Comparison of ENCODE assay signal across 32 cellular contexts in the genomic region with DNA sequence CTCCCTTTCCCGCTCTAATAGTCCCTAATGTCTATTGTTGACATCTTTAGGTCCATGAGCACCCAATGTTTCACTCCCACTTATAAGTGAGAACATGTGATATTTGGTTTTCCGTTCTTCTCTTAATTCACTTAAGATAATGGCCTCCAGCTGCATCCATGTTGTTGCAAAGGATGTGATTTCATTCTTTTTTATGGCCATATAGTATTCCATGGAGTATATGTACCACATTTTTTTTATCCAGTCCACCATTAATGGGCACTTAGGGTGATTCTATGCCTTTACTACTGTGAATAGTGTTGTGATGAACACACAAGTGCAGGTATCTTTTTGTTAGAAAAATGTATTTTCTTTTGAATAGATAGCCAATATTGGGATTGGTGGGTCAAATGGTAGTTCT.
"Had no signal": no experiment of that assay in that cellular context is flagged by ENCODE, and none has a peak within 500 bp of the region (broad histone marks: within the 10 kb centered on the region; RNA-seq: fewer than 3 reads in every experiment).

No MANE protein-coding gene starts in this region.

- FAIRE-seq: astrocyte, bronchial epithelial cell had no signal

- H3K27me3 ChIP-seq: adrenal gland, ascending aorta, body of pancreas, brain microvascular endothelial cell, breast epithelium, cardiac muscle cell had no signal

- H3K9me3 ChIP-seq: adrenal gland, ascending aorta, breast epithelium had no signal

- H3K27ac ChIP-seq: adrenal gland, ascending aorta, body of pancreas, brain microvascular endothelial cell, breast epithelium, cardiac muscle cell had no signal

- H3K36me3 ChIP-seq: adrenal gland, ascending aorta, brain microvascular endothelial cell, breast epithelium, cardiac muscle cell had no signal

- DNase-seq: activated effector memory CD4-positive, alpha-beta T cell treated with anti-CD3 and anti-CD28 coated beads, Interleukin-2, amount 50 U/mL, for 16 hours; activated effector memory CD4-positive, alpha-beta T cell treated with Interleukin-2 at 50 U/mL for 16 hours; activated gamma-delta T cell; activated gamma-delta T cell treated with Interleukin-2 at 50 U/mL for 16 hours; activated naive CD4-positive, alpha-beta T cell; activated naive CD4-positive, alpha-beta T cell treated with anti-CD3 and anti-CD28 coated beads for 36 hours; activated naive CD4-positive, alpha-beta T cell treated with anti-CD3 and anti-CD28 coated beads, Interleukin-2, amount 10 ng/mL, durations not matched to agents 7 days and 5 days; activated naive CD4-positive, alpha-beta T cell treated with anti-CD3 and anti-CD28 coated beads, Interleukin-2, amount 50 U/mL, for 16 hours; activated naive CD4-positive, alpha-beta T cell treated with Interleukin-2 at 50 U/mL for 16 hours; activated naive CD8-positive, alpha-beta T cell treated with anti-CD3 and anti-CD28 coated beads for 36 hours; activated naive CD8-positive, alpha-beta T cell treated with anti-CD3 and anti-CD28 coated beads, Interleukin-2, amount 10 ng/mL, durations not matched to agents 7 days and 5 days; activated naive CD8-positive, alpha-beta T cell treated with anti-CD3 and anti-CD28 coated beads, Interleukin-2, amount 50 U/mL, for 24 hours; activated T-cell treated with anti-CD3 and anti-CD28 coated beads, Interleukin-2, amount 50 U/mL, for 4 hours; activated T-cell treated with anti-CD3 and anti-CD28 coated beads, Interleukin-2, amount 50 U/mL, for 48 hours; activated T-cell treated with anti-CD3 and anti-CD28 coated beads, Interleukin-2, amount 50 U/mL, for 72 hours; adrenal gland; amniotic stem cell; amygdala; anterior cingulate cortex; aorta; body of pancreas; brain microvascular endothelial cell; caudate nucleus; central memory CD4-positive, alpha-beta T cell; cerebellar nuclear complex had no signal

- H3K4me1 ChIP-seq: adrenal gland, ascending aorta, body of pancreas, breast epithelium had no signal

- H3K4me3 ChIP-seq: adrenal gland, ascending aorta, body of pancreas, breast epithelium, cardiac muscle cell had no signal

- ATAC-seq: activated naive CD4-positive, alpha-beta T cell treated with anti-CD3 and anti-CD28 coated beads, Interleukin-2, amount 50 U/mL, for 72 hours; activated naive CD8-positive, alpha-beta T cell treated with anti-CD3 and anti-CD28 coated beads, Interleukin-2, amount 50 U/mL, for 24 hours; activated T-cell treated with anti-CD3 and anti-CD28 coated beads, Interleukin-2, amount 50 U/mL, for 4 hours; activated T-cell treated with anti-CD3 and anti-CD28 coated beads, Interleukin-2, amount 50 U/mL, for 72 hours; activated T-helper 17 cell treated with anti-CD3 and anti-CD28 coated beads, Interleukin-2, amount 50 U/mL, for 72 hours; body of pancreas had no signal
